11 cellular contexts compared by ENCODE assay signal in the genomic region with DNA sequence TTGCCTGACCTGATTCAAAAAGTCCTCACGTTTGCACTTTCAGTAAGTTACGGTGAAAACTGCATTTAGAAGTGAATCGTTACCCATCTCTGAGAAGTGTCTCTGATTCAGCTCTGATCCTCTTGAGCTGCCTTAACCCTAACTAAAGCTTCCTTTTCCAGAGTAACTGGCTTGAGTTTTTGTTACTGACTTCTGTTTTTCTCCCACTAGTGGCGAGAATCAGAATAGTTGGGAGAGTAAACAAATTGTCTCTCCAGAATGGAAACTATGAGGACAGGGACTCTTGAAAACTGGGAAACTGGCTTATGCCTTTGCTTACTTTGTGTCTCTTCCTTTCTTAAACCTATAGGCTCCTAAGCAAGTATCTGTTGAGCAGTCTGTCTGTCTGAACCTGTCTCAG.
DNase-seq lines count a peak whose midpoint lies in the region; ATAC-seq and TF ChIP-seq lines count a peak whose summit lies in the region.
"Had no signal": no experiment of that assay in that cellular context is flagged by ENCODE, and none has a peak within 500 bp of the region (broad histone marks: within the 10 kb centered on the region; RNA-seq: fewer than 3 reads in every experiment).

No MANE protein-coding gene starts in this region.

- no peak overlapping the region for H3K4me3 ChIP-seq in AG04449 (ENCODE audit: low read depth, low read length)

- TF ChIP-seq CTCF in AG04449 (IDR thresholded peaks at IDR 0.05; ENCODE audit: insufficient read depth, low read length, missing control alignments) (peak; percentile 4), GM12872 (IDR thresholded peaks at IDR 0.05; ENCODE audit: insufficient read depth, low read depth, low read length) (peak; percentile 20; the same call in 1 of the 3 replicates), VCaP (conservative IDR thresholded peaks at IDR 0.05) (peak; percentile 60)

- DNase-seq in AG04449 (ENCODE audit: low read depth, low spot score) (no peak), iPS-NIHi11 (ENCODE audit: low spot score) (peak; percentile 10), DMS79 treated with DMSO at 0.1 percent for 48 hours (lab: John Stamatoyannopoulos, UW) (no peak)
- DNase-seq: GF-D8, hypothalamus, NCI-H345 had no signal

- CTCF ChIA-PET in AG04449 (lab: Yijun Ruan, JAX): interaction anchor here (0.7 to 4.2 kb wide), 4 partner anchors 13 to 118 kb away, joined by 3 to 25 read pairs (median 12); no protein-coding TSS in a partner anchor

- no peak for ATAC-seq in GM21360 (IDR thresholded peaks at IDR 0.05; ENCODE audit: unreplicated experiment)
- no peak for ATAC-seq in HG02642 (IDR thresholded peaks at IDR 0.05; ENCODE audit: poor library complexity, unreplicated experiment)
- ATAC-seq in GM21723 (IDR thresholded peaks at IDR 0.05; ENCODE audit: unreplicated experiment): no peak

- POLR2A ChIA-PET in AG04449 (lab: Yijun Ruan, JAX): no interaction called here

- no peak overlapping the region for H3K27ac ChIP-seq in VCaP

Comparison
In these comparisons a context has a peak if more than half of its experiments do, and no peak if none do; other contexts are left out.
1. CTCF ChIP-seq: peak in every context shown above with its lines; median percentile 60 in VCaP; 20 in GM12872; 4 in AG04449.